15 cellular contexts compared by ENCODE assay signal in the genomic region with DNA sequence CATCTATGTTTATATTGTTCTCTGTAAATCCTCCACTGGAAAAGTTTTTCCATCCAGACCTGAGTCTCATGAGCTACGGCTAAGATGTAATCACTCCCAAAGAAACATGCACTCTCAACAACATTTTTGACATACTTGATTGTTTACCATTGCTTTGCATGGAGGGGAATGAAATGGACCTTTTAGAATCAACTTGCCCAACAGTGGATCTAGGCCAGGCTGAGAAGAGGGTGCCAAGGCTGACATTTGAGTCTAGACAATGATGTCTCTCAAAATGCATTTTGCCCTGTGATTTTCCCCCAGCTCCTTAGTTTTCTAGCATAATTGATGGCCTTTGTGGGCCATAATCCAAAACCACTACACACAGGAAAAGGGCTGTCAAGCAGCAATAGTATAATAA.
DNase-seq lines count a peak whose midpoint lies in the region; ATAC-seq and TF ChIP-seq lines count a peak whose summit lies in the region.
"Had no signal": no experiment of that assay in that cellular context is flagged by ENCODE, and none has a peak within 500 bp of the region (broad histone marks: within the 10 kb centered on the region; RNA-seq: fewer than 3 reads in every experiment).

No MANE protein-coding gene starts in this region.

- CTCF ChIA-PET in activated CD8-positive, alpha-beta memory T cell treated with anti-CD3 and anti-CD28 coated beads, Interleukin-2, amount 10 ng/mL, durations not matched to agents 7 days and 5 days (lab: Charles Lee), result no interaction called here

- no peaks in the 10 kb centered on the region for H3K9me3 Mint-ChIP-seq in natural killer cell treated with Interleukin-12 subunit alpha and Interleukin-12 subunit beta and Interleukin-15 and Interleukin-18, amount 100 ng/mL, for 72 hours
- no peaks in the 10 kb centered on the region for H3K9me3 Mint-ChIP-seq in natural killer cell
- no peaks in the 10 kb centered on the region for H3K9me3 Mint-ChIP-seq in nephron
- peaks cover 3% of the 10 kb centered on the region for H3K9me3 Mint-ChIP-seq in stimulated activated memory B cell treated with anti-CD40 and anti-IgM and Interleukin-4, amounts not matched to agents 10 μg/mL and 1 μg/mL and 100 μg/mL, for 72 hours
- no peaks in the 10 kb centered on the region for H3K9me3 Mint-ChIP-seq in activated CD8-positive, alpha-beta memory T cell treated with anti-CD3 and anti-CD28 coated beads, Interleukin-2, amount 10 ng/mL, durations not matched to agents 7 days and 5 days (ENCODE audit: low read depth)
- H3K9me3 Mint-ChIP-seq: endodermal cell; naive thymus-derived CD8-positive, alpha-beta T cell had no signal

- H3K4me3 Mint-ChIP-seq in natural killer cell treated with Interleukin-12 subunit alpha and Interleukin-12 subunit beta and Interleukin-15 and Interleukin-18, amount 100 ng/mL, for 72 hours, result no peak overlapping the region
- no peak overlapping the region for H3K4me3 Mint-ChIP-seq in natural killer cell
- peak overlapping the region in 1 of 3 experiments; percentile 14 for H3K4me3 Mint-ChIP-seq in nephron
- H3K4me3 Mint-ChIP-seq in stimulated activated memory B cell treated with anti-CD40 and anti-IgM and Interleukin-4, amounts not matched to agents 10 μg/mL and 1 μg/mL and 100 μg/mL, for 72 hours, result no peak overlapping the region
- H3K4me3 Mint-ChIP-seq in activated CD8-positive, alpha-beta memory T cell treated with anti-CD3 and anti-CD28 coated beads, Interleukin-2, amount 10 ng/mL, durations not matched to agents 7 days and 5 days, result no peak overlapping the region
- H3K4me3 Mint-ChIP-seq: activated T-cell treated with anti-CD3 and anti-CD28 coated beads, Interleukin-2, amount 50 U/mL, for 24 hours; endodermal cell; naive thymus-derived CD8-positive, alpha-beta T cell had no signal

- TF ChIP-seq CTCF in natural killer cell (IDR thresholded peaks at IDR 0.05) (no peak), nephron (IDR thresholded peaks at IDR 0.05; ENCODE audit: unreplicated experiment in 3 of 3) (no peak)

- intact Hi-C loops in natural killer cell (cut with micrococcal nuclease), result no loop called here

- ATAC-seq in natural killer cell treated with Interleukin-12 subunit alpha and Interleukin-12 subunit beta and Interleukin-15 and Interleukin-18, amount 100 ng/mL, for 72 hours, result no peak
- ATAC-seq in natural killer cell (no peak), HG03196 (IDR thresholded peaks at IDR 0.05; ENCODE audit: unreplicated experiment) (no peak)
- no peak for ATAC-seq in stimulated activated memory B cell treated with anti-CD40 and anti-IgM and Interleukin-4, amounts not matched to agents 10 μg/mL and 1 μg/mL and 100 μg/mL, for 72 hours
- no peak for ATAC-seq in activated CD8-positive, alpha-beta memory T cell treated with anti-CD3 and anti-CD28 coated beads, Interleukin-2, amount 10 ng/mL, durations not matched to agents 7 days and 5 days
- ATAC-seq: HepG2; naive thymus-derived CD8-positive, alpha-beta T cell had no signal

- no peaks in the 10 kb centered on the region for H3K27me3 Mint-ChIP-seq in natural killer cell treated with Interleukin-12 subunit alpha and Interleukin-12 subunit beta and Interleukin-15 and Interleukin-18, amount 100 ng/mL, for 72 hours
- H3K27me3 Mint-ChIP-seq in natural killer cell (ENCODE audit: low read depth in 2 of 2) (peaks cover 0 to 4% of the 10 kb centered on the region in 2 donors), nephron (ENCODE audit: low read depth) (no peaks in the 10 kb centered on the region)
- H3K27me3 Mint-ChIP-seq in stimulated activated memory B cell treated with anti-CD40 and anti-IgM and Interleukin-4, amounts not matched to agents 10 μg/mL and 1 μg/mL and 100 μg/mL, for 72 hours, result no peaks in the 10 kb centered on the region
- H3K27me3 Mint-ChIP-seq in activated CD8-positive, alpha-beta memory T cell treated with anti-CD3 and anti-CD28 coated beads, Interleukin-2, amount 10 ng/mL, durations not matched to agents 7 days and 5 days, result no peaks in the 10 kb centered on the region
- H3K27me3 Mint-ChIP-seq: activated T-cell treated with anti-CD3 and anti-CD28 coated beads, Interleukin-2, amount 50 U/mL, for 24 hours; naive thymus-derived CD8-positive, alpha-beta T cell had no signal

- H3K4me1 Mint-ChIP-seq in natural killer cell treated with Interleukin-12 subunit alpha and Interleukin-12 subunit beta and Interleukin-15 and Interleukin-18, amount 100 ng/mL, for 72 hours (ENCODE audit: low read depth in 2 of 2), result peaks cover 22 to 27% of the 10 kb centered on the region in 2 donors
- peaks cover 28 to 29% of the 10 kb centered on the region in 2 donors for H3K4me1 Mint-ChIP-seq in natural killer cell
- H3K4me1 Mint-ChIP-seq in nephron, result peaks cover 53% of the 10 kb centered on the region
- peaks cover 20% of the 10 kb centered on the region for H3K4me1 Mint-ChIP-seq in stimulated activated memory B cell treated with anti-CD40 and anti-IgM and Interleukin-4, amounts not matched to agents 10 μg/mL and 1 μg/mL and 100 μg/mL, for 72 hours
- H3K4me1 Mint-ChIP-seq in activated CD8-positive, alpha-beta memory T cell treated with anti-CD3 and anti-CD28 coated beads, Interleukin-2, amount 10 ng/mL, durations not matched to agents 7 days and 5 days, result peaks cover 23% of the 10 kb centered on the region

- H3K27ac Mint-ChIP-seq in natural killer cell treated with Interleukin-12 subunit alpha and Interleukin-12 subunit beta and Interleukin-15 and Interleukin-18, amount 100 ng/mL, for 72 hours, result peak overlapping the region; percentile 23 to 28
- peak overlapping the region in 1 of 2 donors; percentile 4 for H3K27ac Mint-ChIP-seq in natural killer cell
- peak overlapping the region; percentile 85 to 97 (median 93) for H3K27ac Mint-ChIP-seq in nephron
- H3K27ac Mint-ChIP-seq in stimulated activated memory B cell treated with anti-CD40 and anti-IgM and Interleukin-4, amounts not matched to agents 10 μg/mL and 1 μg/mL and 100 μg/mL, for 72 hours, result no peak overlapping the region
- H3K27ac Mint-ChIP-seq in activated CD8-positive, alpha-beta memory T cell treated with anti-CD3 and anti-CD28 coated beads, Interleukin-2, amount 10 ng/mL, durations not matched to agents 7 days and 5 days, result no peak overlapping the region
- H3K27ac Mint-ChIP-seq: activated T-cell treated with anti-CD3 and anti-CD28 coated beads, Interleukin-2, amount 50 U/mL, for 24 hours; endodermal cell had no signal

- DNase-seq in natural killer cell treated with Interleukin-12 subunit alpha and Interleukin-12 subunit beta and Interleukin-15 and Interleukin-18, amount 100 ng/mL, for 72 hours (ENCODE audit: low spot score), result no peak
- DNase-seq in natural killer cell (no peak), fibroblast of gingiva (ENCODE audit: low read depth) (peak; percentile 74), NCI-H510A treated with DMSO at 0.1 percent for 48 hours (lab: John Stamatoyannopoulos, UW) (no peak)
- DNase-seq in activated CD8-positive, alpha-beta memory T cell treated with anti-CD3 and anti-CD28 coated beads, Interleukin-2, amount 10 ng/mL, durations not matched to agents 7 days and 5 days, result no peak
- DNase-seq: activated CD4-positive, alpha-beta T cell treated with anti-CD3 and anti-CD28 coated beads for 4 hours; activated T-cell treated with anti-CD3 and anti-CD28 coated beads, Interleukin-2, amount 50 U/mL, for 24 hours; naive thymus-derived CD8-positive, alpha-beta T cell; right lobe of liver; T-helper 2 cell had no signal

- no peaks in the 10 kb centered on the region for H3K36me3 Mint-ChIP-seq in natural killer cell treated with Interleukin-12 subunit alpha and Interleukin-12 subunit beta and Interleukin-15 and Interleukin-18, amount 100 ng/mL, for 72 hours
- H3K36me3 Mint-ChIP-seq in natural killer cell (no peaks in the 10 kb centered on the region), nephron (ENCODE audit: low read depth) (no peaks in the 10 kb centered on the region)
- H3K36me3 Mint-ChIP-seq in stimulated activated memory B cell treated with anti-CD40 and anti-IgM and Interleukin-4, amounts not matched to agents 10 μg/mL and 1 μg/mL and 100 μg/mL, for 72 hours, result no peaks in the 10 kb centered on the region
- H3K36me3 Mint-ChIP-seq in activated CD8-positive, alpha-beta memory T cell treated with anti-CD3 and anti-CD28 coated beads, Interleukin-2, amount 10 ng/mL, durations not matched to agents 7 days and 5 days, result peaks cover 8% of the 10 kb centered on the region
- H3K36me3 Mint-ChIP-seq: naive thymus-derived CD8-positive, alpha-beta T cell had no signal

Comparison
In these comparisons a context has a peak if more than half of its experiments do, and no peak if none do; other contexts are left out.
1. H3K27ac Mint-ChIP-seq: peak in natural killer cell treated with Interleukin-12 subunit alpha and Interleukin-12 subunit beta and Interleukin-15 and Interleukin-18, amount 100 ng/mL, for 72 hours (2 of 2) and nephron (3 of 3); none in stimulated activated memory B cell treated with anti-CD40 and anti-IgM and Interleukin-4, amounts not matched to agents 10 μg/mL and 1 μg/mL and 100 μg/mL, for 72 hours (single experiment) and activated CD8-positive, alpha-beta memory T cell treated with anti-CD3 and anti-CD28 coated beads, Interleukin-2, amount 10 ng/mL, durations not matched to agents 7 days and 5 days (single experiment).